In the genomic region with DNA sequence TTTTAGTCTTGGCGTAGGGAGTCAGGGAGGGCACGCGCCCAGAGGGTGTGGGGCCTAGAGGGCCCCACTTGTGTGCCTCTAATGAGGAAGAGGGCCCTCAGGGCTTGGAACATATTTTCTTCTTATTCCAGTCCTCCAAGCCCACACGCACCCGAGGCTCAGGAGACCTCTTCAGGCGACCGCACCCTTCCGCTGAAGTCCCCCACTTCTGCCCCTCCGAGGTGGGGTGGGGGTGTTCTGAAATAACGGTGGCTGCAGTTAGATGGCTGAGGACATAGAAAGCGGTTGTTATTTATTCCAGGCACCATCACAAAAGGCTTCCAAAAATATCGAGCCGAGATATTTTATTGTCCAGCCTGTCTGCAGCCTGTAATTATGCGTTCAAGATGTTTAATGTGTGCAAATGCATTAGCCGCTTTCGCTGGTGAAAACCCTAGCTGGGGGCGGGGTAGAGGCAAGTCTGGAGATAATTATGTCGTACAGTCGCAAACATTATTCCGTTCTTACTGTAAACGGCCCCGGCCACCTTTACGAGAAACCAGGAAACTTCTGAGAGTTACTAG, we compare ENCODE assay signal across 2 cellular contexts.
A peak's percentile ranks its signal among the peaks of the same experiment; 100 is the strongest.
TF ChIP-seq lines count a peak whose summit lies in the region.

No MANE protein-coding gene starts in this region.

TF ChIP-seq in HEK293, 187 proteins besides CTCF, POLR2A, EP300 and RAD21:
- TF ChIP-seq SP7 (tag by site-specific recombination; IDR thresholded peaks at IDR 0.05) = peak; percentile 74
- no peak for TF ChIP-seq ZNF670 (tag by site-specific recombination; IDR thresholded peaks at IDR 0.05; ENCODE audit: low read depth)

TF ChIP-seq in H1, 55 proteins besides CTCF, POLR2A, EP300 and RAD21:
- TF ChIP-seq NANOG (IDR thresholded peaks at IDR 0.05; ENCODE audit: insufficient read depth, low read depth, low read length, poor library complexity, severe bottlenecking) (no peak), SP2 (IDR thresholded peaks at IDR 0.05; ENCODE audit: low read length) (no peak), RNF2 (IDR thresholded peaks at IDR 0.05; ENCODE audit: borderline replicate concordance, low read depth, low read length, missing control alignments, poor library complexity, severe bottlenecking) (peak; percentile 90), NRF1 (IDR thresholded peaks at IDR 0.05; ENCODE audit: low read depth, low read length) (no peak), POU5F1 (IDR thresholded peaks at IDR 0.05; ENCODE audit: low read depth, low read length) (no peak), SUZ12 (IDR thresholded peaks at IDR 0.05; ENCODE audit: low read length) (no peak; the same call in 1 of the 2 replicates), SP4 (IDR thresholded peaks at IDR 0.05; ENCODE audit: low read length) (no peak), HDAC2 (IDR thresholded peaks at IDR 0.05; ENCODE audit: borderline replicate concordance in 1 of 2, low read depth in 2 of 2, low read length in 2 of 2) (no peak), TEAD4 (IDR thresholded peaks at IDR 0.05; ENCODE audit: low read depth, low read length) (no peak), CBX8 (IDR thresholded peaks at IDR 0.05; ENCODE audit: borderline replicate concordance, low read depth, low read length) (peak; percentile 67; the same call in 1 of the 2 replicates)
- TF ChIP-seq, protein P1, sequence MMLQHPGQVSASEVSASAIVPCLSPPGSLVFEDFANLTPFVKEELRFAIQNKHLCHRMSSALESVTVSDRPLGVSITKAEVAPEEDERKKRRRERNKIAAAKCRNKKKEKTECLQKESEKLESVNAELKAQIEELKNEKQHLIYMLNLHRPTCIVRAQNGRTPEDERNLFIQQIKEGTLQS (IDR thresholded peaks at IDR 0.05; ENCODE audit: insufficient read depth, low read depth, low read length) = no peak
